8 cellular contexts compared by ENCODE assay signal in genomic region chr17:40443988-40444899, GRCh38. TPM values are rescaled to one million over a fixed set of nuclear protein-coding genes. Genes with fewer than 3 reads are reported as not detected.
A peak's percentile ranks its signal among the peaks of the same experiment; 100 is the strongest.
DNase-seq lines count a peak whose midpoint lies in the region; ATAC-seq and TF ChIP-seq lines count a peak whose summit lies in the region.

No MANE protein-coding gene starts in this region.

- H3K27ac Mint-ChIP-seq in osteocyte (ENCODE audit: unreplicated experiment): peak overlapping the region; percentile 87

- no peaks in the 10 kb centered on the region for H3K27me3 ChIP-seq in SJCRH30

- peak overlapping the region; percentile 9; the same call in 1 of the 2 replicates for H3K4me3 ChIP-seq in GM08714 (ENCODE audit: low read length)
- peak overlapping the region; percentile 49 for H3K4me3 ChIP-seq in SJCRH30

- no peak overlapping the region for H3K27ac ChIP-seq in SJCRH30
- H3K27ac ChIP-seq in epithelial cell of prostate: peak overlapping the region; percentile 51

- peaks cover 33% of the 10 kb centered on the region for H3K36me3 Mint-ChIP-seq in osteocyte (ENCODE audit: unreplicated experiment)

- in situ Hi-C loops in ACHN (cut with HindIII; ENCODE audit: low pct_ligation_motif_present, low pct_unique_long_range_greater_than_20kb, low sequenced_read_pairs): loop anchor here (25.0 kb wide), 1 partner anchor 93 kb away; no protein-coding TSS in a partner anchor

- H3K27me3 Mint-ChIP-seq in osteocyte (ENCODE audit: unreplicated experiment): no peaks in the 10 kb centered on the region

- peak; percentile 1 for TF ChIP-seq CTCF in osteocyte (IDR thresholded peaks at IDR 0.05)

- ATAC-seq in HG03460 (IDR thresholded peaks at IDR 0.05; ENCODE audit: unreplicated experiment): no peak

- H3K9me3 ChIP-seq in SJCRH30 (replicated peaks): no peaks in the 10 kb centered on the region

- peaks cover 45% of the 10 kb centered on the region for H3K4me1 Mint-ChIP-seq in osteocyte (ENCODE audit: unreplicated experiment)

- no peaks in the 10 kb centered on the region for H3K36me3 ChIP-seq in SJCRH30

- H3K9me3 Mint-ChIP-seq in osteocyte (ENCODE audit: unreplicated experiment): no peaks in the 10 kb centered on the region

- H3K4me1 ChIP-seq in SJCRH30: peaks cover 17% of the 10 kb centered on the region; the same call in 1 of the 2 replicates

- DNase-seq in SJCRH30: no peak
- DNase-seq in epithelial cell of prostate (ENCODE audit: low read depth, low spot score): no peak
- DNase-seq in osteocyte (ENCODE audit: extremely low spot score, unreplicated experiment): no peak
- no peak for DNase-seq in ACHN
- DNase-seq in NCI-H146 (lab: John Stamatoyannopoulos, UW): no peak
- DNase-seq in SIG-M5 (lab: John Stamatoyannopoulos, UW): no peak

- H3K4me3 Mint-ChIP-seq in osteocyte (ENCODE audit: unreplicated experiment): peak overlapping the region; percentile 96

RNA-seq across cellular contexts. Expression of gene IGFBP4, which starts 1.0 kb away (rescaled TPM):
- total RNA-seq in SJCRH30 (2014; rRNA removed; shearing (Covaris generic)): 1.7 and 2.3 TPM in 2 replicates
- 2,074 and 2,132 TPM in 2 replicates for total RNA-seq in osteocyte

RNA-seq across cellular contexts. Expression of gene TOP2A, which starts 26.5 kb away (rescaled TPM):
- 524 and 583 TPM in 2 replicates for total RNA-seq in SJCRH30 (2014; rRNA removed; shearing (Covaris generic))
- 41.9 and 43.3 TPM in 2 replicates for total RNA-seq in osteocyte

RNA-seq across cellular contexts. Expression of gene TNS4, which starts 57.2 kb away (rescaled TPM):
- total RNA-seq in SJCRH30 (2014; rRNA removed; shearing (Covaris generic)): not detected in 2 replicates
- total RNA-seq in osteocyte: 0.21 and 0.73 TPM in 2 replicates

Comparison
In these comparisons a context has a peak if more than half of its experiments do, and no peak if none do; other contexts are left out.
1. RNA of gene IGFBP4, which starts 1.0 kb away (total RNA-seq): 2,074 to 2,132 TPM in osteocyte; 1.7 to 2.3 TPM in SJCRH30; every median in the first group is over 100 times any median in the second.
2. RNA of gene TOP2A, which starts 26.5 kb away (total RNA-seq): 524 to 583 TPM in SJCRH30; 41.9 to 43.3 TPM in osteocyte; every median in the first group is over 10 times any median in the second.